In the genomic region with DNA sequence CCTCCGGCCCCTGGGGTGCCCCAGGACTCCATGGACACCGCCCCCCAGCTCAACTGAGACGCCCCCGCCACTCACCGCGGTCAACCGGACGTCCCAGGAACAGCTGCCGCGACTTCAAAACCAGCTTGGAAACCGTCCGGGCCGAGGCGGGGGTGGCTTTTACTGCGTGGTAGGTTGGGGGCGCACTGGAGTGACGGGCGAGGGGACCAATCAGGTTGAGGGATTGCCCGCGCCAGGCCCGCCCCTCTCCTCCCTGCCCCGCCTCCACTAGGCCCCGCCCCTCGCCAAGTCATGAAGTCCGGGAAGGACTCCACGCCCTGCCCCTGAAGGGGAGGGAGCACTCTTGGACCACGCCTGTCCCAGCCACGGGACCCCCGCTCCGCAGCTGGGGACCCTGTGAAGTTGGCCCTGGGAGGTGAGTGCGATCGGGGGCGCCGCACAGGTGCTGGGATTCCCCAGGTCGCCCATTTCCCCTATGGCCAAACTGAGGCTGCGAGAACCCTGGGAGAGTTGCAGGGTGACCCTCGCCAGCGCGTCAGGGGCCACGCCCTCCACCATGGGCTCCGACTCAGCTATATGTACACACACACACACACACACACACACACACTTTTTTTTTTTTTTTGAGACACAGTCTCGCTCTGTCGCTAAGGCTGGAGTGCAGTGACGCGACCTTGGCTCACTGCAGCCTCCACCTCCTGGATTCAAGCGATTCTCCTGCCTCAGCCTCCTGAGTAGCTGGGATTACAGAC, we compare ENCODE assay signal across 8 cellular contexts. TPM values are rescaled to one million over a fixed set of nuclear protein-coding genes. Genes with fewer than 3 reads are reported as not detected.
DNase-seq lines count a peak whose midpoint lies in the region; ATAC-seq, FAIRE-seq and TF ChIP-seq lines count a peak whose summit lies in the region.

A gene with protein sequence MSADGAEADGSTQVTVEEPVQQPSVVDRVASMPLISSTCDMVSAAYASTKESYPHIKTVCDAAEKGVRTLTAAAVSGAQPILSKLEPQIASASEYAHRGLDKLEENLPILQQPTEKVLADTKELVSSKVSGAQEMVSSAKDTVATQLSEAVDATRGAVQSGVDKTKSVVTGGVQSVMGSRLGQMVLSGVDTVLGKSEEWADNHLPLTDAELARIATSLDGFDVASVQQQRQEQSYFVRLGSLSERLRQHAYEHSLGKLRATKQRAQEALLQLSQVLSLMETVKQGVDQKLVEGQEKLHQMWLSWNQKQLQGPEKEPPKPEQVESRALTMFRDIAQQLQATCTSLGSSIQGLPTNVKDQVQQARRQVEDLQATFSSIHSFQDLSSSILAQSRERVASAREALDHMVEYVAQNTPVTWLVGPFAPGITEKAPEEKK (minus strand): TSS at position 134 of the 752 bp plus-strand sequence. CDS start 6,273 bp downstream, outside the sequence.

- CTCF ChIA-PET in GM10248 (lab: Yijun Ruan, JAX): interaction anchor here (0.8 to 9.7 kb wide), 9 partner anchors 9 to 164 kb away, joined by 3 to 77 read pairs (median 6); no protein-coding TSS in a partner anchor

- peak within 1 kb of the TSS; percentile 83 to 97 (median 89) for H3K4me3 ChIP-seq in keratinocyte (ENCODE audit: control insufficient read depth in 2 of 3, extremely low read depth in 1 of 3, insufficient read depth in 2 of 3, low read depth in 1 of 3, low read length in 3 of 3)

- no peaks in the 10 kb centered on the region for H3K27me3 ChIP-seq in keratinocyte (ENCODE audit: control insufficient read depth, extremely low read depth, insufficient read depth, low read length)

- ATAC-seq in HG02610 (IDR thresholded peaks at IDR 0.05; ENCODE audit: unreplicated experiment): peak; percentile 77
- peak; percentile 92 to 94 for ATAC-seq in activated CD4-positive, CD25-positive, alpha-beta regulatory T cell treated with anti-CD3 and anti-CD28 coated beads, Interleukin-2, amount 50 U/mL, for 24 hours

- peak within 1 kb of the TSS; percentile 96 for H3K4me2 ChIP-seq in keratinocyte (ENCODE audit: control insufficient read depth, extremely low read depth, insufficient read depth, low read depth, low read length)

- FAIRE-seq in keratinocyte (lab: Jason Lieb, UNC): no peak

- no peaks in the 10 kb centered on the region for H3K9me3 ChIP-seq in keratinocyte (ENCODE audit: control insufficient read depth, low read depth, low read length)

- H3K79me2 ChIP-seq in keratinocyte (ENCODE audit: control insufficient read depth, insufficient read depth, low read length): peaks cover 32% of the 10 kb centered on the region

- DNase-seq in GM10248 (ENCODE audit: extremely low spot score) (peak; percentile 100), NCI-H2171 treated with DMSO at 0.1 percent for 48 hours (lab: John Stamatoyannopoulos, UW) (peak; percentile 52), keratinocyte (ENCODE audit: low read depth, low spot score) (peak; percentile 82), NCI-H1694 treated with DMSO at 0.1 percent for 48 hours (lab: John Stamatoyannopoulos, UW) (no peak)
- peak; percentile 76 for DNase-seq in central memory CD4-positive, alpha-beta T cell
- DNase-seq in stimulated activated CD4-positive, alpha-beta T cell treated with anti-CD3 and anti-CD28 coated beads, Interleukin-12 subunit alpha, Interleukin-12 subunit beta, amount 100 ng/mL, for 4 hours: peak; percentile 95

- peaks cover 5% of the 10 kb centered on the region for H4K20me1 ChIP-seq in keratinocyte (ENCODE audit: control insufficient read depth, extremely low read depth, insufficient read depth, low read length)

- H2AFZ ChIP-seq in keratinocyte (ENCODE audit: control insufficient read depth, low read length): peak within 1 kb of the TSS; percentile 87

- H3K9ac ChIP-seq in keratinocyte (ENCODE audit: control insufficient read depth, extremely low read depth, insufficient read depth, low read length): peak within 1 kb of the TSS; percentile 84

- H3K9me1 ChIP-seq in keratinocyte (ENCODE audit: control insufficient read depth, extremely low read depth, insufficient read depth, low read length): peaks cover 3% of the 10 kb centered on the region

- H3K36me3 ChIP-seq in keratinocyte (ENCODE audit: control insufficient read depth in 2 of 2, extremely low read depth in 1 of 2, insufficient read depth in 2 of 2, low read length in 2 of 2): peaks cover 0 to 3% of the 10 kb centered on the region in 2 experiments

- peaks cover 23% of the 10 kb centered on the region for H3K4me1 ChIP-seq in keratinocyte (ENCODE audit: control insufficient read depth, extremely low read depth, insufficient read depth, low read length)

- POLR2A ChIA-PET in GM10248 (lab: Yijun Ruan, JAX): interaction anchor here (0.5 to 1.8 kb wide), 7 partner anchors 8 to 442 kb away, joined by 3 to 9 read pairs (median 3); a partner anchor contains a TSS

- dilution Hi-C loops in keratinocyte (cut with MboI; ENCODE audit: extremely low pct_ligation_motif_present, low sequenced_read_pairs): no loop called here

- H3K27ac ChIP-seq in keratinocyte (ENCODE audit: control insufficient read depth, insufficient read depth, low read length): peak within 1 kb of the TSS; percentile 84

- TF ChIP-seq CTCF in GM10248 (IDR thresholded peaks at IDR 0.05; ENCODE audit: control extremely low read depth, extremely low read depth, low read depth, missing control alignments) (no peak), keratinocyte (optimal IDR thresholded peaks at IDR 0.05 in 1 of 3, IDR thresholded peaks at IDR 0.05 in 1 of 3, conservative IDR thresholded peaks at IDR 0.05 in 1 of 3; ENCODE audit: extremely low read depth in 1 of 3, insufficient read depth in 2 of 3, low read length in 3 of 3) (no peak)

RNA-seq across cellular contexts. Expression of the gene that starts here (rescaled TPM):
- polyA plus RNA-seq in keratinocyte: 70.7 to 107 TPM (median 87.3 TPM) in 3 replicates
- polyA plus RNA-seq in keratinocyte (2011; ENCODE audit: low read depth): 61.7 TPM
- polyA plus RNA-seq in keratinocyte (2011; cell fraction: cytosol; rRNA removed): 46.6 and 82.3 TPM in 2 replicates
- 46.0 and 54.5 TPM in 2 replicates for polyA plus RNA-seq in keratinocyte (2011; cell fraction: nucleus; rRNA removed)
- polyA plus RNA-seq in keratinocyte (2012; ENCODE audit: low replicate concordance): 47.4 and 123 TPM in 2 replicates
- 49.4 to 84.6 TPM (median 69.5 TPM) in 3 replicates for polyA minus RNA-seq in keratinocyte
- polyA minus RNA-seq in keratinocyte (2011; cell fraction: cytosol; rRNA and poly(A)+ RNA removed): 278 TPM
- 94.2 and 112 TPM in 2 replicates for polyA minus RNA-seq in keratinocyte (2011; cell fraction: nucleus; rRNA and poly(A)+ RNA removed)
